In genomic region chr1:3914911-3915310, GRCh38 we compare ENCODE assay signal across 19 cellular contexts.
"Had no signal": no experiment of that assay in that cellular context is flagged by ENCODE, and none has a peak within 500 bp of the region (broad histone marks: within the 10 kb centered on the region; RNA-seq: fewer than 3 reads in every experiment).

No MANE protein-coding gene starts in this region.

- H3K4me2 ChIP-seq: smooth muscle cell had no signal

- H3K27ac ChIP-seq: dorsolateral prefrontal cortex, gastrocnemius medialis, neutrophil, right atrium auricular region had no signal

- H3K9me3 ChIP-seq: gastrocnemius medialis, neutrophil, right atrium auricular region had no signal

- H3K36me3 ChIP-seq: gastrocnemius medialis, neutrophil, right atrium auricular region had no signal

- DNase-seq: cortex of kidney; effector CD8-positive, alpha-beta T cell; gastrocnemius medialis; immature natural killer cell; left cardiac atrium; left ventricle myocardium superior; mammary epithelial cell; naive thymus-derived CD4-positive, alpha-beta T cell; nephron progenitor cell; stimulated activated CD4-positive, alpha-beta T cell treated with anti-CD3 and anti-CD28 coated beads, Interleukin-2, amount 100 ng/mL, for 48 hours; stimulated activated naive CD4-positive, alpha-beta T cell treated with Interleukin-2 at 50 U/mL for 16 hours; trophoblast cell had no signal

- ATAC-seq: esophagus mucosa; gastrocnemius medialis; left cardiac atrium; left ventricle myocardium superior; naive thymus-derived CD4-positive, alpha-beta T cell had no signal

- H3K4me3 ChIP-seq: dorsolateral prefrontal cortex, gastrocnemius medialis, right atrium auricular region, smooth muscle cell had no signal

- FAIRE-seq: endometrium, keratinocyte had no signal

- H3K4me1 ChIP-seq: gastrocnemius medialis had no signal
